Comparison of ENCODE assay signal across 20 cellular contexts in genomic region chr9:27386759-27387158, GRCh38.
DNase-seq lines count a peak whose midpoint lies in the region; ATAC-seq and TF ChIP-seq lines count a peak whose summit lies in the region.
"Had no signal": no experiment of that assay in that cellular context is flagged by ENCODE, and none has a peak within 500 bp of the region (broad histone marks: within the 10 kb centered on the region; RNA-seq: fewer than 3 reads in every experiment).

No MANE protein-coding gene starts in this region.

- H4K5ac ChIP-seq in mesendoderm (ENCODE audit: low read length) = no peak overlapping the region

- ATAC-seq in GM23338 (peak; percentile 62), body of pancreas (peak; percentile 75), GM21381 (IDR thresholded peaks at IDR 0.05; ENCODE audit: unreplicated experiment) (no peak)
- ATAC-seq: activated CD8-positive, alpha-beta T cell treated with anti-CD3 and anti-CD28 coated beads, Interleukin-2, amount 10 ng/mL, durations not matched to agents 7 days and 5 days; activated T-cell treated with anti-CD3 and anti-CD28 coated beads, Interleukin-2, amount 50 U/mL, for 72 hours; CD8-positive, alpha-beta T cell had no signal

- H2AFZ ChIP-seq in GM23338 = no peak overlapping the region

- H3K27me3 ChIP-seq in GM23338 (ENCODE audit: insufficient read depth) (no peaks in the 10 kb centered on the region), body of pancreas (no peaks in the 10 kb centered on the region), mesendoderm (ENCODE audit: insufficient read depth, low read length, poor library complexity) (no peaks in the 10 kb centered on the region)

- H2AK5ac ChIP-seq in mesendoderm (ENCODE audit: low read length) = no peak overlapping the region

- no peaks in the 10 kb centered on the region for H3F3A ChIP-seq in GM23338 (replicated peaks; ENCODE audit: low read depth)

- no peaks in the 10 kb centered on the region for H3K79me1 ChIP-seq in mesendoderm (ENCODE audit: low read length)

- no peak overlapping the region for H3K27ac Mint-ChIP-seq in GM23338
- H3K27ac Mint-ChIP-seq: activated CD8-positive, alpha-beta T cell treated with anti-CD3 and anti-CD28 coated beads, Interleukin-2, amount 10 ng/mL, durations not matched to agents 7 days and 5 days; activated naive CD8-positive, alpha-beta T cell treated with anti-CD3 and anti-CD28 coated beads for 36 hours; activated T-cell treated with anti-CD3 and anti-CD28 coated beads, Interleukin-2, amount 50 U/mL, for 72 hours; CD8-positive, alpha-beta T cell; stimulated activated naive CD8-positive, alpha-beta T cell treated with anti-CD3 and anti-CD28 coated beads, Interleukin-15, Interleukin-2, amounts not matched to agents 100 ng/mL and 50 ng/mL, for 24 hours had no signal

- no peak overlapping the region for H3K4me2 ChIP-seq in GM23338
- no peak overlapping the region for H3K4me2 ChIP-seq in mesendoderm (ENCODE audit: low read length)
- H3K4me2 ChIP-seq: KMS-11 had no signal

- no peak overlapping the region for H3K4ac ChIP-seq in mesendoderm (ENCODE audit: low read depth, low read length)

- H3K4me3 ChIP-seq in GM23338 (no peak overlapping the region), body of pancreas (no peak overlapping the region), mesendoderm (ENCODE audit: low read length) (no peak overlapping the region)

- H3K23ac ChIP-seq in mesendoderm (ENCODE audit: low read length) = no peak overlapping the region

- H2BK15ac ChIP-seq in mesendoderm (replicated peaks; ENCODE audit: low read depth) = no peak overlapping the region

- H3K4me1 ChIP-seq in GM23338 (ENCODE audit: insufficient read depth) = peaks cover 8% of the 10 kb centered on the region
- H3K4me1 ChIP-seq in body of pancreas = peaks cover 64% of the 10 kb centered on the region
- H3K4me1 ChIP-seq in mesendoderm (ENCODE audit: control insufficient read depth, low read depth, low read length) = peaks cover 4% of the 10 kb centered on the region

- no peaks in the 10 kb centered on the region for H3K9me3 ChIP-seq in body of pancreas

- H3K4me3 Mint-ChIP-seq in GM23338 = no peak overlapping the region
- H3K4me3 Mint-ChIP-seq: activated CD8-positive, alpha-beta T cell treated with anti-CD3 and anti-CD28 coated beads, Interleukin-2, amount 10 ng/mL, durations not matched to agents 7 days and 5 days; activated naive CD8-positive, alpha-beta T cell treated with anti-CD3 and anti-CD28 coated beads for 36 hours; activated T-cell treated with anti-CD3 and anti-CD28 coated beads, Interleukin-2, amount 50 U/mL, for 72 hours; CD8-positive, alpha-beta T cell; naive B cell; stimulated activated naive CD8-positive, alpha-beta T cell treated with anti-CD3 and anti-CD28 coated beads, Interleukin-15, Interleukin-2, amounts not matched to agents 100 ng/mL and 50 ng/mL, for 24 hours had no signal

- no peaks in the 10 kb centered on the region for H3K27me3 Mint-ChIP-seq in GM23338 (ENCODE audit: insufficient read depth, low read depth, poor library complexity)
- H3K27me3 Mint-ChIP-seq: activated naive CD8-positive, alpha-beta T cell treated with anti-CD3 and anti-CD28 coated beads for 36 hours; naive B cell; stimulated activated naive CD8-positive, alpha-beta T cell treated with anti-CD3 and anti-CD28 coated beads, Interleukin-15, Interleukin-2, amounts not matched to agents 100 ng/mL and 50 ng/mL, for 24 hours had no signal

- in situ Hi-C loops in GM13976 (cut with MboI; ENCODE audit: low sequenced_read_pairs, unreplicated experiment) = no loop called here

- WGBS in body of pancreas, 2 donors = 22 to 31% methylated on average over 3 of the region's 3 CpGs
- no CpG with 5 or more reads among the region's 3 CpGs for WGBS in mesendoderm (ENCODE audit: extremely low coverage, insufficient coverage, low lambda C conversion rate)

- H3K27ac ChIP-seq in 22Rv1 (peak overlapping the region; percentile 95), GM23338 (ENCODE audit: low read depth) (no peak overlapping the region), body of pancreas (peak overlapping the region in 3 of 4 donors; percentile 36 to 42 (median 36)), mesendoderm (ENCODE audit: low read depth, low read length) (no peak overlapping the region)
- H3K27ac ChIP-seq: KMS-11 had no signal

- peaks cover 38% of the 10 kb centered on the region for H3K4me1 Mint-ChIP-seq in GM23338
- H3K4me1 Mint-ChIP-seq: activated naive CD8-positive, alpha-beta T cell treated with anti-CD3 and anti-CD28 coated beads for 36 hours had no signal

- H2BK5ac ChIP-seq in mesendoderm (ENCODE audit: low read length) = no peak overlapping the region

- no peak overlapping the region for H3K18ac ChIP-seq in mesendoderm (ENCODE audit: low read length)

- no peak overlapping the region for H2BK120ac ChIP-seq in mesendoderm (ENCODE audit: low read depth, low read length)

- TF ChIP-seq CTCF in 22Rv1 (IDR thresholded peaks at IDR 0.05) (no peak), GM23338 (conservative IDR thresholded peaks at IDR 0.05; ENCODE audit: low read depth in 2 of 2) (no peak), body of pancreas (IDR thresholded peaks at IDR 0.05) (no peak), GM13976 (IDR thresholded peaks at IDR 0.05; ENCODE audit: borderline replicate concordance, control extremely low read depth, extremely low read depth, insufficient read depth, missing control alignments) (no peak)

- H3K9ac ChIP-seq in mesendoderm (ENCODE audit: low read length) = no peak overlapping the region
- H3K9ac ChIP-seq: KMS-11 had no signal

- no peaks in the 10 kb centered on the region for H4K20me1 ChIP-seq in GM23338 (replicated peaks; ENCODE audit: insufficient read depth)

- no peak overlapping the region for H3K56ac ChIP-seq in mesendoderm (ENCODE audit: low read length)

- no peaks in the 10 kb centered on the region for H3K9me2 ChIP-seq in GM23338 (ENCODE audit: insufficient read depth)

- TF ChIP-seq POLR2A in body of pancreas (IDR thresholded peaks at IDR 0.05) = no peak

- H3K79me2 ChIP-seq in GM23338 (replicated peaks; ENCODE audit: insufficient read depth) (no peaks in the 10 kb centered on the region), mesendoderm (ENCODE audit: control insufficient read depth, insufficient read depth, low read length) (no peaks in the 10 kb centered on the region)

- intact Hi-C loops in body of pancreas (cut with DNase I) = no loop called here

- no peaks in the 10 kb centered on the region for H3K36me3 ChIP-seq in GM23338 (ENCODE audit: insufficient read depth)
- no peaks in the 10 kb centered on the region for H3K36me3 ChIP-seq in body of pancreas (replicated peaks in 1 of 2; ENCODE audit: insufficient read depth in 1 of 2, low read depth in 2 of 2)
- no peaks in the 10 kb centered on the region for H3K36me3 ChIP-seq in mesendoderm (ENCODE audit: control insufficient read depth, insufficient read depth, low read length)

- H4K8ac ChIP-seq in mesendoderm (ENCODE audit: low read depth, low read length) = no peak overlapping the region

- no peaks in the 10 kb centered on the region for H3K9me3 Mint-ChIP-seq in GM23338
- H3K9me3 Mint-ChIP-seq: activated naive CD8-positive, alpha-beta T cell treated with anti-CD3 and anti-CD28 coated beads for 36 hours; activated T-cell treated with anti-CD3 and anti-CD28 coated beads, Interleukin-2, amount 50 U/mL, for 72 hours; CD8-positive, alpha-beta T cell; naive B cell; stimulated activated naive CD8-positive, alpha-beta T cell treated with anti-CD3 and anti-CD28 coated beads, Interleukin-15, Interleukin-2, amounts not matched to agents 100 ng/mL and 50 ng/mL, for 24 hours had no signal

- no peaks in the 10 kb centered on the region for H3K36me3 Mint-ChIP-seq in GM23338 (ENCODE audit: low read depth)
- H3K36me3 Mint-ChIP-seq: activated naive CD8-positive, alpha-beta T cell treated with anti-CD3 and anti-CD28 coated beads for 36 hours; CD8-positive, alpha-beta T cell; naive B cell had no signal

- peak; percentile 39 for DNase-seq in GM23338 (ENCODE audit: low spot score)
- peak; percentile 58 to 74 (median 70) for DNase-seq in body of pancreas
- DNase-seq in mesendoderm = peak; percentile 54
- no peak for DNase-seq in stimulated activated CD4-positive, alpha-beta T cell treated with anti-CD3 and anti-CD28 coated beads, Interleukin-15, amount 100 ng/mL, for 24 hours
- no peak for DNase-seq in GM13976 (ENCODE audit: low spot score)
- no peak for DNase-seq in NCI-H82 treated with DMSO at 0.1 percent for 48 hours (lab: John Stamatoyannopoulos, UW; ENCODE audit: unreplicated experiment)
- DNase-seq: ACHN; activated CD8-positive, alpha-beta T cell treated with anti-CD3 and anti-CD28 coated beads, Interleukin-2, amount 10 ng/mL, durations not matched to agents 7 days and 5 days; activated naive CD8-positive, alpha-beta T cell treated with anti-CD3 and anti-CD28 coated beads for 36 hours; activated T-cell treated with anti-CD3 and anti-CD28 coated beads, Interleukin-2, amount 50 U/mL, for 72 hours; CD8-positive, alpha-beta T cell; GOT3; naive B cell; NCI-H1105; NK-92 treated with Interleukin-12 subunit alpha and Interleukin-12 subunit beta, amount 100 ng/mL, for 24 hours; T-helper 1 cell had no signal

TF ChIP-seq in GM23338, 12 proteins besides CTCF, POLR2A, EP300 and RAD21 (continues in another document):
- TF ChIP-seq REST (IDR thresholded peaks at IDR 0.05; ENCODE audit: unreplicated experiment) (no peak), EZH2phosphoT487 (IDR thresholded peaks at IDR 0.05; ENCODE audit: unreplicated experiment) (no peak), CREB1 (CRISPR knock-in tag; IDR thresholded peaks at IDR 0.05; ENCODE audit: low read depth) (no peak)

Comparison
In these comparisons a context has a peak if more than half of its experiments do, and no peak if none do; other contexts are left out.
1. H3K27ac ChIP-seq: peak in 22Rv1 (single experiment) and body of pancreas (3 of 4); none in GM23338 (single experiment) and mesendoderm (single experiment).
2. DNase-seq: peak in GM23338 (single experiment), body of pancreas (4 of 4) and mesendoderm (single experiment); none in stimulated activated CD4-positive, alpha-beta T cell treated with anti-CD3 and anti-CD28 coated beads, Interleukin-15, amount 100 ng/mL, for 24 hours (single experiment), GM13976 (single experiment) and NCI-H82 treated with DMSO at 0.1 percent for 48 hours (single experiment).